In the genomic region with DNA sequence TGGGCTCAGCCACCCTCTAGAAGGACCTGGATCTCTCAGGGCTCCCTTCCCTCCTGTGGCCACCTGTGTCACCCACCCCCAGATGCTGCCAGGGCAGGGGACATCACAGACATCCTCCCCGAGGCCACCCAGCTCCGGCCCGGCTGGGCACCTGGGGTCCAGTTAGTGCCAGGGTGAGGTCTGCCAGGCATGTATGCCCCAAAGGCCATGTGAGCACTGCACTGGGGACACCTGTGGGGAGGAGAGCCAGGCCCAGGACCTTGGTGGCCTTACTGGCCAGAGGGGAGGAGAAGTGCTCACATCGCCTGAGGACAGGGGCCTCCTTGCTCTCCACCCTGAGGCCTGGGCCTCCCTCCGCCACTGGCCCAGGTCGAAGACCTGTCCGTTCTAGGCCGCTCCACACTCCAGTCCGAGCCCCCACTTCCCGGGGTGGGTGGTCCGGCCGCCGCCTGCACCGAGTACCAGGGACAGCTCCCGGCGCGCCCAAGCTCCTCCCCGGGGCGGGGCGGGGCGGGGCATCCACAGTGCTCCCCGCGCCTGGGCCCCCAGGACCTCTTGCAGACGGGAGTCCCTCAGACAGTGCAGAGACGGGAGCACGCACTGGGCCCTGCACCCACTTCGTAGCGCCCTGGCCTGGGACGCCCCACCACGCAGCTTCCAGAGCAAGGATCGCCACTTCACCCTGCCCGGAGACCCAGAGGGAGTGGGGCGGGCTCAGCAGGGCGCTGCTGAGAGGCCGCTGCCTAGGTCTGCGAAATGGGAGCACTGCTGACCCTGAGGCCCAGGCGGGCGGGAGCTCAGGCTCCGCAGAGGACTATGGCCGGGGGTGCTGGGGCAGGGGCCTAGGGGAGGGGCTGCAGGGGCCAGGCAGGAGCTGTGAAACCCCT, we compare ENCODE assay signal across 13 cellular contexts. TPM values are rescaled to one million over a fixed set of nuclear protein-coding genes. Genes with fewer than 3 reads are reported as not detected.
A peak's percentile ranks its signal among the peaks of the same experiment; 100 is the strongest.
DNase-seq lines count a peak whose midpoint lies in the region; TF ChIP-seq lines count a peak whose summit lies in the region.
"Had no signal": no experiment of that assay in that cellular context is flagged by ENCODE, and none has a peak within 500 bp of the region (broad histone marks: within the 10 kb centered on the region; RNA-seq: fewer than 3 reads in every experiment).

No MANE protein-coding gene starts in this region.

- no peak for TF ChIP-seq POLR2A in esophagus muscularis mucosa (IDR thresholded peaks at IDR 0.05; ENCODE audit: low read depth)

- TF ChIP-seq RAD21 in liver (IDR thresholded peaks at IDR 0.05), result no peak

- H3K27me3 Mint-ChIP-seq in activated CD4-positive, alpha-beta memory T cell treated with anti-CD3 and anti-CD28 coated beads for 36 hours, result no peaks in the 10 kb centered on the region

- H3K9ac ChIP-seq in liver (ENCODE audit: low read depth in 1 of 2, low read length in 2 of 2), result no peak overlapping the region

- POLR2A ChIA-PET in activated CD4-positive, alpha-beta memory T cell treated with anti-CD3 and anti-CD28 coated beads for 36 hours (lab: Charles Lee), result no interaction called here

- no peak overlapping the region for H3K27ac Mint-ChIP-seq in activated CD4-positive, alpha-beta memory T cell treated with anti-CD3 and anti-CD28 coated beads for 36 hours

- H3K9me3 ChIP-seq in liver (ENCODE audit: control insufficient read depth in 4 of 4, low read length in 3 of 4) (no peaks in the 10 kb centered on the region), esophagus muscularis mucosa (no peaks in the 10 kb centered on the region)
- H3K9me3 ChIP-seq: lower lobe of right lung had no signal

- H3K36me3 ChIP-seq in liver (ENCODE audit: control insufficient read depth in 4 of 4, insufficient read depth in 3 of 4, low read depth in 1 of 4, low read length in 3 of 4), result no peaks in the 10 kb centered on the region
- H3K36me3 ChIP-seq in esophagus muscularis mucosa, result no peaks in the 10 kb centered on the region
- H3K36me3 ChIP-seq: lower lobe of right lung had no signal

- H3K27ac ChIP-seq in liver (ENCODE audit: low read depth in 1 of 2, low read length in 2 of 2) (no peak overlapping the region), esophagus muscularis mucosa (replicated peaks in 1 of 4) (no peak overlapping the region)
- H3K27ac ChIP-seq: lower lobe of right lung had no signal

- no peak overlapping the region for H3K4me3 ChIP-seq in liver (ENCODE audit: low read depth in 1 of 3, low read length in 3 of 3)
- H3K4me3 ChIP-seq in esophagus muscularis mucosa, result no peak overlapping the region
- H3K4me3 ChIP-seq: lower lobe of right lung had no signal

- intact Hi-C loops in activated CD4-positive, alpha-beta memory T cell treated with anti-CD3 and anti-CD28 coated beads for 36 hours (cut with micrococcal nuclease), result no loop called here
- intact Hi-C loops in esophagus muscularis mucosa (cut with DNase I), result no loop called here

- no peak for TF ChIP-seq EP300 in esophagus muscularis mucosa (IDR thresholded peaks at IDR 0.05)

- CTCF ChIA-PET in activated CD4-positive, alpha-beta memory T cell treated with anti-CD3 and anti-CD28 coated beads for 36 hours (lab: Charles Lee), result interaction anchor here (1.0 kb wide), 1 partner anchor 9 kb away, joined by 3 read pairs; no protein-coding TSS in a partner anchor

- in situ Hi-C loops in ACHN (cut with HindIII; ENCODE audit: low pct_ligation_motif_present, low pct_unique_long_range_greater_than_20kb, low sequenced_read_pairs), result no loop called here

- 33% methylated on average over 40 of the region's 40 CpGs for WGBS in liver
- 20% methylated on average over 2 of the region's 40 CpGs for WGBS in esophagus muscularis mucosa

- H3K27me3 ChIP-seq in liver (ENCODE audit: control insufficient read depth in 4 of 4, insufficient read depth in 4 of 4, low read length in 3 of 4) (no peaks in the 10 kb centered on the region), esophagus muscularis mucosa (peaks cover 0 to 69% (median 12%) of the 10 kb centered on the region in 4 donors)

- peak; percentile 50 for DNase-seq in Daoy (ENCODE audit: low read depth)
- peak; percentile 46 for DNase-seq in GM19238 (ENCODE audit: insufficient read length, low spot score)
- DNase-seq in activated CD4-positive, alpha-beta memory T cell treated with anti-CD3 and anti-CD28 coated beads for 36 hours, result peak; percentile 25
- DNase-seq in GM19240 (ENCODE audit: insufficient read length, low spot score), result no peak
- DNase-seq in activated CD4-positive, CD25-positive, alpha-beta regulatory T cell (lab: John Stamatoyannopoulos, UW), result no peak
- no peak for DNase-seq in ACHN
- no peak for DNase-seq in esophagus muscularis mucosa (ENCODE audit: extremely low spot score)
- DNase-seq: lower lobe of right lung had no signal

- no peaks in the 10 kb centered on the region for H3K4me1 ChIP-seq in liver (ENCODE audit: control insufficient read depth in 4 of 4, insufficient read depth in 4 of 4, low read length in 3 of 4)
- peaks cover 0 to 13% (median 11%) of the 10 kb centered on the region in 4 donors for H3K4me1 ChIP-seq in esophagus muscularis mucosa

- no peaks in the 10 kb centered on the region for H3K36me3 Mint-ChIP-seq in activated CD4-positive, alpha-beta memory T cell treated with anti-CD3 and anti-CD28 coated beads for 36 hours

- no peaks in the 10 kb centered on the region for H3K9me3 Mint-ChIP-seq in activated CD4-positive, alpha-beta memory T cell treated with anti-CD3 and anti-CD28 coated beads for 36 hours

- TF ChIP-seq CTCF in liver (IDR thresholded peaks at IDR 0.05; ENCODE audit: low read depth, low read length, missing input control) (no peak), esophagus muscularis mucosa (IDR thresholded peaks at IDR 0.05) (no peak)

- H3K4me1 Mint-ChIP-seq in activated CD4-positive, alpha-beta memory T cell treated with anti-CD3 and anti-CD28 coated beads for 36 hours (ENCODE audit: low read depth), result peaks cover 4% of the 10 kb centered on the region

- H3K4me3 Mint-ChIP-seq in activated CD4-positive, alpha-beta memory T cell treated with anti-CD3 and anti-CD28 coated beads for 36 hours, result no peak overlapping the region

TF ChIP-seq in liver, 16 proteins besides CTCF, POLR2A, EP300 and RAD21:
- no peak for TF ChIP-seq JUND (IDR thresholded peaks at IDR 0.05)
- TF ChIP-seq, protein P1, sequence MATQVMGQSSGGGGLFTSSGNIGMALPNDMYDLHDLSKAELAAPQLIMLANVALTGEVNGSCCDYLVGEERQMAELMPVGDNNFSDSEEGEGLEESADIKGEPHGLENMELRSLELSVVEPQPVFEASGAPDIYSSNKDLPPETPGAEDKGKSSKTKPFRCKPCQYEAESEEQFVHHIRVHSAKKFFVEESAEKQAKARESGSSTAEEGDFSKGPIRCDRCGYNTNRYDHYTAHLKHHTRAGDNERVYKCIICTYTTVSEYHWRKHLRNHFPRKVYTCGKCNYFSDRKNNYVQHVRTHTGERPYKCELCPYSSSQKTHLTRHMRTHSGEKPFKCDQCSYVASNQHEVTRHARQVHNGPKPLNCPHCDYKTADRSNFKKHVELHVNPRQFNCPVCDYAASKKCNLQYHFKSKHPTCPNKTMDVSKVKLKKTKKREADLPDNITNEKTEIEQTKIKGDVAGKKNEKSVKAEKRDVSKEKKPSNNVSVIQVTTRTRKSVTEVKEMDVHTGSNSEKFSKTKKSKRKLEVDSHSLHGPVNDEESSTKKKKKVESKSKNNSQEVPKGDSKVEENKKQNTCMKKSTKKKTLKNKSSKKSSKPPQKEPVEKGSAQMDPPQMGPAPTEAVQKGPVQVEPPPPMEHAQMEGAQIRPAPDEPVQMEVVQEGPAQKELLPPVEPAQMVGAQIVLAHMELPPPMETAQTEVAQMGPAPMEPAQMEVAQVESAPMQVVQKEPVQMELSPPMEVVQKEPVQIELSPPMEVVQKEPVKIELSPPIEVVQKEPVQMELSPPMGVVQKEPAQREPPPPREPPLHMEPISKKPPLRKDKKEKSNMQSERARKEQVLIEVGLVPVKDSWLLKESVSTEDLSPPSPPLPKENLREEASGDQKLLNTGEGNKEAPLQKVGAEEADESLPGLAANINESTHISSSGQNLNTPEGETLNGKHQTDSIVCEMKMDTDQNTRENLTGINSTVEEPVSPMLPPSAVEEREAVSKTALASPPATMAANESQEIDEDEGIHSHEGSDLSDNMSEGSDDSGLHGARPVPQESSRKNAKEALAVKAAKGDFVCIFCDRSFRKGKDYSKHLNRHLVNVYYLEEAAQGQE (IDR thresholded peaks at IDR 0.05), result peak; percentile 53

RNA-seq across cellular contexts. Expression of a gene that starts 34.3 kb away (rescaled TPM):
- total RNA-seq in Daoy (2014; rRNA removed; shearing (Covaris generic)), result not detected in 2 replicates
- not detected for total RNA-seq in activated CD4-positive, alpha-beta memory T cell treated with anti-CD3 and anti-CD28 coated beads for 36 hours
- total RNA-seq in liver (not detected), esophagus muscularis mucosa (not detected)
- not detected for polyA plus RNA-seq in liver
- total RNA-seq: astrocyte; fibroblast of lung; lower lobe of right lung; skeletal muscle tissue; T-helper 2 cell treated with Interferon-gamma antibody and Interleukin-4, amounts not matched to agents 100 ng/mL and 5 ng/mL, for 36 hours had no signal
- polyA plus RNA-seq: fibroblast of lung had no signal

RNA-seq across cellular contexts. Expression of a gene that starts 54.6 kb away (rescaled TPM):
- not detected in 2 replicates for total RNA-seq in Daoy (2014; rRNA removed; shearing (Covaris generic))
- total RNA-seq in activated CD4-positive, alpha-beta memory T cell treated with anti-CD3 and anti-CD28 coated beads for 36 hours, result 1 to 10 TPM; 2.5 to 2.9 TPM
- total RNA-seq in liver, result 10 to 100 TPM in 1 of 2 donors, 1 to 10 TPM in 1; 1.8 to 82.9 TPM
- 10 to 100 TPM in 1 of 2 donors, 1 to 10 TPM in 1; 9.0 to 11.5 TPM for polyA plus RNA-seq in liver
- 10 to 100 TPM; 10.5 to 16.3 (median 13.3) TPM for total RNA-seq in esophagus muscularis mucosa
- total RNA-seq: T-helper 2 cell treated with Interferon-gamma antibody and Interleukin-4, amounts not matched to agents 100 ng/mL and 5 ng/mL, for 36 hours had no signal
- polyA plus RNA-seq: fibroblast of lung had no signal

Comparison
In these comparisons a context has a peak if more than half of its experiments do, and no peak if none do; other contexts are left out.
1. DNase-seq: peak in Daoy (single experiment), GM19238 (single experiment) and activated CD4-positive, alpha-beta memory T cell treated with anti-CD3 and anti-CD28 coated beads for 36 hours (single experiment); none in GM19240 (single experiment), activated CD4-positive, CD25-positive, alpha-beta regulatory T cell (0 of 4), ACHN (single experiment) and esophagus muscularis mucosa (single experiment).